In genomic region chr2:44941551-44942234, GRCh38 we compare ENCODE assay signal across 8 cellular contexts. TPM values are rescaled to one million over a fixed set of nuclear protein-coding genes. Genes with fewer than 3 reads are reported as not detected.
A peak's percentile ranks its signal among the peaks of the same experiment; 100 is the strongest.
DNase-seq lines count a peak whose midpoint lies in the region; ATAC-seq and TF ChIP-seq lines count a peak whose summit lies in the region.

TSS of gene SIX3 (plus strand) at chr2:44941702. CDS start at chr2:44942105, 403 bp downstream.

- H4K20me1 ChIP-seq in hepatocyte (ENCODE audit: insufficient read depth, poor library complexity, severe bottlenecking), result no peaks in the 10 kb centered on the region
- no peaks in the 10 kb centered on the region for H4K20me1 ChIP-seq in smooth muscle cell (ENCODE audit: low read depth)

- H3K79me2 ChIP-seq in hepatocyte (no peaks in the 10 kb centered on the region), smooth muscle cell (ENCODE audit: low read depth) (no peaks in the 10 kb centered on the region)

- ATAC-seq in GM21529 (IDR thresholded peaks at IDR 0.05; ENCODE audit: unreplicated experiment) (no peak), HG03469 (IDR thresholded peaks at IDR 0.05; ENCODE audit: unreplicated experiment) (no peak)

- peaks cover 15% of the 10 kb centered on the region for H3K4me1 ChIP-seq in hepatocyte (ENCODE audit: insufficient read depth)
- peaks cover 40% of the 10 kb centered on the region for H3K4me1 ChIP-seq in smooth muscle cell (ENCODE audit: low read depth)

- H2AFZ ChIP-seq in hepatocyte (peak within 1 kb of the TSS; percentile 26), smooth muscle cell (ENCODE audit: low read depth) (no peak within 1 kb of the TSS)

- H3K9me2 ChIP-seq in hepatocyte (replicated peaks; ENCODE audit: insufficient read depth), result no peaks in the 10 kb centered on the region

- TF ChIP-seq CTCF in LNCaP clone FGC (IDR thresholded peaks at IDR 0.05; ENCODE audit: control insufficient read depth, extremely low read depth, insufficient read depth), result no peak
- TF ChIP-seq CTCF in hepatocyte (IDR thresholded peaks at IDR 0.05; ENCODE audit: poor library complexity), result no peak
- no peak for TF ChIP-seq CTCF in smooth muscle cell (IDR thresholded peaks at IDR 0.05; ENCODE audit: borderline replicate concordance, insufficient read depth, poor library complexity, severe bottlenecking)

- H3F3A ChIP-seq in smooth muscle cell (ENCODE audit: low read depth), result no peaks in the 10 kb centered on the region

- peaks cover 98% of the 10 kb centered on the region for H3K27me3 ChIP-seq in hepatocyte
- H3K27me3 ChIP-seq in smooth muscle cell (ENCODE audit: low read depth), result peaks cover 100% of the 10 kb centered on the region

- peak within 1 kb of the TSS; percentile 77 for H3K4me2 ChIP-seq in hepatocyte
- peak within 1 kb of the TSS; percentile 51 for H3K4me2 ChIP-seq in smooth muscle cell

- DNase-seq in D341Med (ENCODE audit: low spot score) (peak; percentile 58), GM19238 (ENCODE audit: insufficient read length, low spot score) (peak; percentile 71), LNCaP clone FGC (ENCODE audit: low read depth) (no peak), activated T-cell treated with anti-CD3 and anti-CD28 coated beads for 48 hours (ENCODE audit: low read depth) (peak; percentile 47), hepatocyte (ENCODE audit: low spot score) (no peak), smooth muscle cell (lab: John Stamatoyannopoulos, UW; ENCODE audit: unreplicated experiment) (no peak)

- H3K9me3 ChIP-seq in hepatocyte (ENCODE audit: low read depth), result no peaks in the 10 kb centered on the region
- no peaks in the 10 kb centered on the region for H3K9me3 ChIP-seq in smooth muscle cell (replicated peaks; ENCODE audit: low read depth)

- H3K36me3 ChIP-seq in hepatocyte (replicated peaks; ENCODE audit: insufficient read depth, low read depth), result no peaks in the 10 kb centered on the region
- H3K36me3 ChIP-seq in smooth muscle cell (ENCODE audit: low read depth), result no peaks in the 10 kb centered on the region

- H3K9ac ChIP-seq in smooth muscle cell (ENCODE audit: low read depth), result no peak within 1 kb of the TSS

- H3K27ac ChIP-seq in hepatocyte (no peak within 1 kb of the TSS), smooth muscle cell (ENCODE audit: low read depth) (no peak within 1 kb of the TSS)

- WGBS in hepatocyte (ENCODE audit: low lambda C conversion rate, missing lambda C conversion rate), result 1% methylated on average over 29 of the region's 39 CpGs
- WGBS in smooth muscle cell (ENCODE audit: low lambda C conversion rate), result 1% methylated on average over 35 of the region's 39 CpGs

- H3K4me3 ChIP-seq in LNCaP clone FGC (ENCODE audit: low read depth, low read length), result peak within 1 kb of the TSS; percentile 48
- no peak within 1 kb of the TSS for H3K4me3 ChIP-seq in hepatocyte
- no peak within 1 kb of the TSS for H3K4me3 ChIP-seq in smooth muscle cell

RNA-seq across cellular contexts. Expression of gene SIX3, which starts in this region (rescaled TPM):
- total RNA-seq in hepatocyte (not detected in 2 replicates), smooth muscle cell (not detected in 2 replicates)
- polyA plus RNA-seq in hepatocyte (not detected in 2 replicates), smooth muscle cell (not detected in 2 replicates)

Comparison
In these comparisons a context has a peak if more than half of its experiments do, and no peak if none do; other contexts are left out.
1. DNase-seq: peak in D341Med (single experiment), GM19238 (single experiment) and activated T-cell treated with anti-CD3 and anti-CD28 coated beads for 48 hours (single experiment); none in LNCaP clone FGC (single experiment), hepatocyte (single experiment) and smooth muscle cell (single experiment).